Comparison of ENCODE assay signal across 1 cellular context in the genomic region with DNA sequence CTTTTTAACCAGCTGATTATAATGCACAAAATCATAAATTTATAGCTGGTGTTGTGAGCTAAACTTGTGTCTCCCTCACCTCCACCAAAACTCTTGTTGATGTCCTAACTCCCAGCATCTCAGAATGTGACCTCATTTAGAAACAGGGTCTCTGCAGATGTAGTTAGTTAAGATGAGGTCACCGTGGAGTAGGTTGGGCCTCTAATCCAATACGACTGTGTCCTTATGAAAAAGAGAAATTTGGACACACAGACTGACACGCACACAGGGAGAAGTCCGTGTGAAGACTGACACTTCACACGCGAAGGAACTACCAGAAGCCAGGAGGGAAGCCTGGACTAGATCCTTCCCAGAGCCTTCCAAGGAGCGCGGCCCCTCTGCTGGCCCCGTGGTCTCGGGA.
TF ChIP-seq lines count a peak whose summit lies in the region.

No MANE protein-coding gene starts in this region.

TF ChIP-seq in HepG2, 621 proteins besides CTCF, POLR2A, EP300 and RAD21:
- TF ChIP-seq ATF7 (IDR thresholded peaks at IDR 0.05) (peak; percentile 20; the same call in 1 of the 2 replicates), ATF7 (CRISPR knock-in tag; IDR thresholded peaks at IDR 0.05) (no peak), RNF2 (conservative IDR thresholded peaks at IDR 0.05; ENCODE audit: low read depth) (no peak), RBM22 (optimal IDR thresholded peaks at IDR 0.05; ENCODE audit: low read length) (peak; percentile 61)
